8 cellular contexts compared by ENCODE assay signal in genomic region chr1:153946622-153947246, GRCh38. TPM values are rescaled to one million over a fixed set of nuclear protein-coding genes. Genes with fewer than 3 reads are reported as not detected.
DNase-seq lines count a peak whose midpoint lies in the region; ATAC-seq and TF ChIP-seq lines count a peak whose summit lies in the region.

Gene DENND4B, minus strand, starts transcription at chr1:153946718. Its CDS starts 2,344 bp downstream, at chr1:153944374.

- H3K27ac ChIP-seq in DOHH2 (ENCODE audit: low read depth, low read length), result peak within 1 kb of the TSS; percentile 90
- H3K27ac ChIP-seq in RWPE2 (ENCODE audit: poor library complexity, severe bottlenecking), result peak within 1 kb of the TSS; percentile 76
- no peak within 1 kb of the TSS for H3K27ac ChIP-seq in neural progenitor cell
- peak within 1 kb of the TSS; percentile 94 for H3K27ac ChIP-seq in substantia nigra (ENCODE audit: low read depth, low read length, poor library complexity, severe bottlenecking)

- no peak within 1 kb of the TSS for H3K9ac ChIP-seq in neural progenitor cell

- H3K4me3 ChIP-seq in DOHH2 (ENCODE audit: low read length) (peak within 1 kb of the TSS; percentile 76), RWPE2 (ENCODE audit: severe bottlenecking) (peak within 1 kb of the TSS; percentile 77), foreskin fibroblast (ENCODE audit: low read depth in 1 of 2, low read length in 2 of 2) (peak within 1 kb of the TSS; percentile 78 to 85), neural progenitor cell (peak within 1 kb of the TSS; percentile 73)

- H3K79me2 ChIP-seq in DOHH2 (ENCODE audit: control insufficient read depth, low read length), result peaks cover 38% of the 10 kb centered on the region
- peaks cover 17% of the 10 kb centered on the region for H3K79me2 ChIP-seq in neural progenitor cell (ENCODE audit: low read depth)

- H3K4me1 ChIP-seq in DOHH2 (ENCODE audit: control insufficient read depth, low read length) (peaks cover 59% of the 10 kb centered on the region), RWPE2 (ENCODE audit: insufficient read depth, poor library complexity, severe bottlenecking) (no peaks in the 10 kb centered on the region), neural progenitor cell (peaks cover 5% of the 10 kb centered on the region)

- peaks cover 17% of the 10 kb centered on the region for H3K36me3 Mint-ChIP-seq in neural progenitor cell

- no peak within 1 kb of the TSS for H3K27ac Mint-ChIP-seq in neural progenitor cell

- peak within 1 kb of the TSS; percentile 89 for H2AFZ ChIP-seq in neural progenitor cell (replicated peaks)

- DNase-seq in KBM-7 (peak; percentile 90), RWPE2 (ENCODE audit: low spot score) (no peak), activated gamma-delta T cell treated with Interleukin-2 at 50 U/mL for 16 hours (peak; percentile 67), foreskin fibroblast (peak; percentile 76 to 93), neural progenitor cell (ENCODE audit: low spot score) (peak; percentile 92), substantia nigra (lab: John Stamatoyannopoulos, UW) (peak in 48 of 49 donors; percentile 29 to 89 (median 70))

- no peaks in the 10 kb centered on the region for H3K9me2 ChIP-seq in DOHH2 (replicated peaks; ENCODE audit: control insufficient read depth, low read length)

- H3K4me2 ChIP-seq in DOHH2 (ENCODE audit: low read length) (peak within 1 kb of the TSS; percentile 86), neural progenitor cell (peak within 1 kb of the TSS; percentile 98)

- H3K4me1 Mint-ChIP-seq in neural progenitor cell, result peaks cover 19% of the 10 kb centered on the region

- H3K27me3 Mint-ChIP-seq in neural progenitor cell (ENCODE audit: insufficient read depth, low read depth), result peaks cover 2% of the 10 kb centered on the region

- H3K9me3 Mint-ChIP-seq in neural progenitor cell, result no peaks in the 10 kb centered on the region

- peak within 1 kb of the TSS; percentile 90 for H3K4me3 Mint-ChIP-seq in neural progenitor cell

- H3K36me3 ChIP-seq in DOHH2 (ENCODE audit: control insufficient read depth, low read length) (peaks cover 84% of the 10 kb centered on the region), RWPE2 (ENCODE audit: low read depth) (peaks cover 48% of the 10 kb centered on the region), neural progenitor cell (no peaks in the 10 kb centered on the region)

- H4K20me1 ChIP-seq in DOHH2 (ENCODE audit: control insufficient read depth, insufficient read depth, low read depth, low read length) (no peaks in the 10 kb centered on the region), neural progenitor cell (ENCODE audit: low read depth) (peaks cover 18% of the 10 kb centered on the region)

- peaks cover 21% of the 10 kb centered on the region for H3F3A ChIP-seq in DOHH2 (ENCODE audit: control insufficient read depth, insufficient read depth)
- H3F3A ChIP-seq in neural progenitor cell (ENCODE audit: low read depth), result peaks cover 28% of the 10 kb centered on the region

- H3K9me3 ChIP-seq in DOHH2 (ENCODE audit: control insufficient read depth, insufficient read depth, low read length), result no peaks in the 10 kb centered on the region
- H3K9me3 ChIP-seq in RWPE2 (ENCODE audit: severe bottlenecking), result no peaks in the 10 kb centered on the region
- no peaks in the 10 kb centered on the region for H3K9me3 ChIP-seq in neural progenitor cell (ENCODE audit: low read depth)

- H3K27me3 ChIP-seq in DOHH2 (ENCODE audit: control insufficient read depth, low read length), result no peaks in the 10 kb centered on the region
- H3K27me3 ChIP-seq in RWPE2 (ENCODE audit: insufficient read depth, poor library complexity, severe bottlenecking), result no peaks in the 10 kb centered on the region
- no peaks in the 10 kb centered on the region for H3K27me3 ChIP-seq in neural progenitor cell

- ATAC-seq in GM21717 (IDR thresholded peaks at IDR 0.05; ENCODE audit: unreplicated experiment) (peak; percentile 50), RWPE2 (ENCODE audit: low read depth) (peak; percentile 91)

- in situ Hi-C loops in KBM-7 (cut with MboI; ENCODE audit: low pct_unique_long_range_greater_than_20kb, low sequenced_read_pairs), result no loop called here

- peak; percentile 90 for TF ChIP-seq CTCF in DOHH2 (IDR thresholded peaks at IDR 0.05; ENCODE audit: low read depth, low read length, poor library complexity, severe bottlenecking)
- peak; percentile 98 for TF ChIP-seq CTCF in RWPE2 (IDR thresholded peaks at IDR 0.05; ENCODE audit: poor library complexity, severe bottlenecking)
- TF ChIP-seq CTCF in foreskin fibroblast (IDR thresholded peaks at IDR 0.05; ENCODE audit: low read depth, low read length), result peak; percentile 90
- peak; percentile 87 for TF ChIP-seq CTCF in neural progenitor cell (IDR thresholded peaks at IDR 0.05)

RNA-seq across cellular contexts. Expression of gene DENND4B, which starts in this region (rescaled TPM):
- total RNA-seq in neural progenitor cell (ENCODE audit: low replicate concordance), result 2.7 and 11.6 TPM in 2 replicates
